16 cellular contexts compared by ENCODE assay signal in the genomic region with DNA sequence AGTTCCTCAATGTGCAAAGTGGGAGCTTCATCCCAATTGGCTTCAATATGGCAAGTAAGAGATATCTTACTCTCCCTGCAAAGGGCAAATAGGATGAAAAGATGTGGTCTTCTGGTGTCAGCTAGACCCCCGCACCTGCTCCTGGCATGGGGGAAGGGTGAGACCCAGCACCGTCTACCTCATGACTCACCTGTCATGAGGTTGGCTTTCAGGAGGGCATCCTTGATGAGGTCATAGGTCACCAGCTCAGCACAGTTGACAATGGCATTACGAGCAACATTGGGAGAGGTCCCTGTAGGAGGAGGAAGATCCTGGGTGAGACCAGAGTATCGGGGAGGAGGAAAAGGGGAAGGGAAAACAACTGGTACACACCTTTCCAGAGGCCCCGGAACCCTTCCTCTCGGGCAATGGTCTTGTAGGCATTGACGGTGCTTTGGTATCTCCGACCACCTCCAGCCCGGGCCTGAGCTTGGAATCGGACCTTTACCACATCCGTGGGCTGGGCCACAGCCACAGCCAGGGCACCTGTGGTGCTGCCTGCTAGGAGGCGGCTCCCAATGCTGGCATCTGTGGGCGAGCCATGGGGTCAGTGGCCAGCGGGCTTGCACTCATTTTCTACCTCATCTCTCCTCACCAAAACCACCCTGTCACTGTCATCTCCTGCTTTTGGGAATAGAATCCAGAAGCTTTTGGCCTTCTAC. TPM values are rescaled to one million over a fixed set of nuclear protein-coding genes. Genes with fewer than 3 reads are reported as not detected.
DNase-seq lines count a peak whose midpoint lies in the region; ATAC-seq and TF ChIP-seq lines count a peak whose summit lies in the region.
"Had no signal": no experiment of that assay in that cellular context is flagged by ENCODE, and none has a peak within 500 bp of the region (broad histone marks: within the 10 kb centered on the region; RNA-seq: fewer than 3 reads in every experiment).

No MANE protein-coding gene starts in this region.

- 93 to 97% methylated on average over 14 of the region's 14 CpGs for WGBS in lower leg skin, 2 donors

- DNase-seq in activated T-cell treated with anti-CD3 and anti-CD28 coated beads, Interleukin-2, amount 50 U/mL, for 24 hours = no peak
- DNase-seq in activated T-cell treated with anti-CD3 and anti-CD28 coated beads for 4 hours (no peak), lower leg skin (ENCODE audit: low spot score in 2 of 2) (no peak)
- no peak for DNase-seq in effector memory CD4-positive, alpha-beta T cell
- no peak for DNase-seq in stimulated activated naive B cell treated with anti-CD40 and anti-IgM and Interleukin-4, amounts not matched to agents 10 μg/mL and 1 μg/mL and 100 μg/mL, for 72 hours
- DNase-seq: anterior cingulate cortex, head of caudate nucleus, NCI-H146, NCI-H345 had no signal

- intact Hi-C loops in lower leg skin (cut with DNase I; ENCODE audit: low total_unique reads) = no loop called here

- H3K79me2 ChIP-seq in OCI-LY1 (ENCODE audit: insufficient read depth, low read length) = peaks cover 4% of the 10 kb centered on the region; the same call in 1 of the 2 replicates

- peak overlapping the region; percentile 83 for H3K27ac Mint-ChIP-seq in activated T-cell treated with anti-CD3 and anti-CD28 coated beads, Interleukin-2, amount 50 U/mL, for 24 hours
- peak overlapping the region; percentile 69 for H3K27ac Mint-ChIP-seq in stimulated activated naive B cell treated with anti-CD40 and anti-IgM and Interleukin-4, amounts not matched to agents 10 μg/mL and 1 μg/mL and 100 μg/mL, for 72 hours

- peaks cover 19% of the 10 kb centered on the region for H3F3A ChIP-seq in OCI-LY1 (ENCODE audit: insufficient read depth, low read length)

- peaks cover 96% of the 10 kb centered on the region for H3K4me1 Mint-ChIP-seq in activated T-cell treated with anti-CD3 and anti-CD28 coated beads, Interleukin-2, amount 50 U/mL, for 24 hours (ENCODE audit: low read depth)
- H3K4me1 Mint-ChIP-seq in stimulated activated naive B cell treated with anti-CD40 and anti-IgM and Interleukin-4, amounts not matched to agents 10 μg/mL and 1 μg/mL and 100 μg/mL, for 72 hours = peaks cover 62 to 87% of the 10 kb centered on the region in 2 donors

- no peaks in the 10 kb centered on the region for H3K27me3 ChIP-seq in OCI-LY1 (ENCODE audit: insufficient read depth, low read length)
- H3K27me3 ChIP-seq in effector memory CD4-positive, alpha-beta T cell (replicated peaks; ENCODE audit: control insufficient read depth, insufficient read depth, low read length, poor library complexity, severe bottlenecking) = no peaks in the 10 kb centered on the region
- H3K27me3 ChIP-seq: esophagus muscularis mucosa had no signal

- no peak overlapping the region; the same call in 1 of the 2 replicates for H3K4me2 ChIP-seq in OCI-LY1 (ENCODE audit: low read length)

- no peak for TF ChIP-seq POLR2A in lower leg skin (IDR thresholded peaks at IDR 0.05)

- H3K27me3 Mint-ChIP-seq in activated T-cell treated with anti-CD3 and anti-CD28 coated beads, Interleukin-2, amount 50 U/mL, for 24 hours = no peaks in the 10 kb centered on the region
- no peaks in the 10 kb centered on the region for H3K27me3 Mint-ChIP-seq in stimulated activated naive B cell treated with anti-CD40 and anti-IgM and Interleukin-4, amounts not matched to agents 10 μg/mL and 1 μg/mL and 100 μg/mL, for 72 hours

- no peak for ATAC-seq in stimulated activated naive B cell treated with anti-CD40 and anti-IgM and Interleukin-4, amounts not matched to agents 10 μg/mL and 1 μg/mL and 100 μg/mL, for 72 hours (replicated peaks)
- no peak for ATAC-seq in HG03045 (IDR thresholded peaks at IDR 0.05; ENCODE audit: unreplicated experiment)
- no peak for ATAC-seq in HG03135 (IDR thresholded peaks at IDR 0.05; ENCODE audit: unreplicated experiment)

- H3K27ac ChIP-seq in OCI-LY1 (ENCODE audit: low read depth, low read length, poor library complexity, severe bottlenecking) = peak overlapping the region; percentile 98
- peak overlapping the region; percentile 92 for H3K27ac ChIP-seq in effector memory CD4-positive, alpha-beta T cell (ENCODE audit: insufficient read depth, low read length, poor library complexity, severe bottlenecking)
- H3K27ac ChIP-seq: coronary artery, esophagus muscularis mucosa, thoracic aorta had no signal

- H3K9me3 ChIP-seq in OCI-LY1 (ENCODE audit: low read length) = no peaks in the 10 kb centered on the region
- H3K9me3 ChIP-seq in effector memory CD4-positive, alpha-beta T cell (ENCODE audit: control insufficient read depth, low read length) = no peaks in the 10 kb centered on the region
- H3K9me3 ChIP-seq: esophagus muscularis mucosa, thoracic aorta had no signal

- peaks cover 87% of the 10 kb centered on the region for H3K36me3 Mint-ChIP-seq in activated T-cell treated with anti-CD3 and anti-CD28 coated beads, Interleukin-2, amount 50 U/mL, for 24 hours (ENCODE audit: low read depth)
- H3K36me3 Mint-ChIP-seq in stimulated activated naive B cell treated with anti-CD40 and anti-IgM and Interleukin-4, amounts not matched to agents 10 μg/mL and 1 μg/mL and 100 μg/mL, for 72 hours = peaks cover 65 to 86% of the 10 kb centered on the region in 2 donors

- no peaks in the 10 kb centered on the region for H3K9me3 Mint-ChIP-seq in activated T-cell treated with anti-CD3 and anti-CD28 coated beads, Interleukin-2, amount 50 U/mL, for 24 hours
- H3K9me3 Mint-ChIP-seq in stimulated activated naive B cell treated with anti-CD40 and anti-IgM and Interleukin-4, amounts not matched to agents 10 μg/mL and 1 μg/mL and 100 μg/mL, for 72 hours = no peaks in the 10 kb centered on the region

- no peak overlapping the region for H3K4me3 ChIP-seq in OCI-LY1 (ENCODE audit: low read depth, low read length, poor library complexity, severe bottlenecking)
- H3K4me3 ChIP-seq in effector memory CD4-positive, alpha-beta T cell (ENCODE audit: insufficient read depth, low read depth, low read length, poor library complexity, severe bottlenecking) = no peak overlapping the region
- no peak overlapping the region for H3K4me3 ChIP-seq in lower leg skin (ENCODE audit: low read depth, poor library complexity, severe bottlenecking)
- H3K4me3 ChIP-seq: coronary artery, esophagus muscularis mucosa, thoracic aorta had no signal

- peak overlapping the region; percentile 15 for H3K4me3 Mint-ChIP-seq in activated T-cell treated with anti-CD3 and anti-CD28 coated beads, Interleukin-2, amount 50 U/mL, for 24 hours
- H3K4me3 Mint-ChIP-seq in stimulated activated naive B cell treated with anti-CD40 and anti-IgM and Interleukin-4, amounts not matched to agents 10 μg/mL and 1 μg/mL and 100 μg/mL, for 72 hours = peak overlapping the region in 1 of 2 donors; percentile 23

- H2AFZ ChIP-seq in OCI-LY1 (ENCODE audit: low read length) = no peak overlapping the region

- no peaks in the 10 kb centered on the region for H3K9me2 ChIP-seq in OCI-LY1 (ENCODE audit: low read depth, low read length)

- peaks cover 87% of the 10 kb centered on the region for H3K36me3 ChIP-seq in OCI-LY1 (ENCODE audit: insufficient read depth, low read length)
- H3K36me3 ChIP-seq in effector memory CD4-positive, alpha-beta T cell (ENCODE audit: control insufficient read depth, insufficient read depth, low read length) = peaks cover 53% of the 10 kb centered on the region

- no peak overlapping the region for H3K9ac ChIP-seq in OCI-LY1 (ENCODE audit: low read length)

- no peak for TF ChIP-seq CTCF in OCI-LY1 (IDR thresholded peaks at IDR 0.05; ENCODE audit: low read length)
- no peak for TF ChIP-seq CTCF in lower leg skin (IDR thresholded peaks at IDR 0.05)

- H3K4me1 ChIP-seq in OCI-LY1 (ENCODE audit: insufficient read depth, low read length, severe bottlenecking) = peaks cover 88% of the 10 kb centered on the region
- peaks cover 97% of the 10 kb centered on the region for H3K4me1 ChIP-seq in effector memory CD4-positive, alpha-beta T cell (ENCODE audit: control insufficient read depth, insufficient read depth, low read length, poor library complexity, severe bottlenecking)

- no peaks in the 10 kb centered on the region for H4K20me1 ChIP-seq in OCI-LY1 (ENCODE audit: insufficient read depth, low read length)

RNA-seq across cellular contexts. Expression of a gene that starts 6.0 kb away (rescaled TPM):
- total RNA-seq in lower leg skin = 10 to 100 TPM in 2 of 4 donors, 1 to 10 TPM in 2; 2.2 to 14.0 (median 10.1) TPM

RNA-seq across cellular contexts. Expression of a gene that starts 25.8 kb away (rescaled TPM):
- total RNA-seq in lower leg skin = under 1 TPM in 1 of 4 donors, not detected in 3; 0.42 TPM
- total RNA-seq: esophagus muscularis mucosa, kidney epithelial cell had no signal

RNA-seq across cellular contexts. Expression of a gene that starts 32.3 kb away (rescaled TPM):
- total RNA-seq in lower leg skin = 1 to 10 TPM in 3 of 4 donors, under 1 TPM in 1; 0.68 to 6.4 (median 3.6) TPM
